Comparison of ENCODE assay signal across 12 cellular contexts in genomic region chr1:178870944-178871343, GRCh38. TPM values are rescaled to one million over a fixed set of nuclear protein-coding genes. Genes with fewer than 3 reads are reported as not detected.
DNase-seq lines count a peak whose midpoint lies in the region; ATAC-seq and TF ChIP-seq lines count a peak whose summit lies in the region.
"Had no signal": no experiment of that assay in that cellular context is flagged by ENCODE, and none has a peak within 500 bp of the region (broad histone marks: within the 10 kb centered on the region; RNA-seq: fewer than 3 reads in every experiment).

Gene ANGPTL1, minus strand, starts transcription at chr1:178871077. Its CDS starts 5,301 bp downstream, at chr1:178865776.

- H3K27me3 Mint-ChIP-seq in nephron (ENCODE audit: low read depth): no peaks in the 10 kb centered on the region
- no peaks in the 10 kb centered on the region for H3K27me3 Mint-ChIP-seq in natural killer cell treated with Interleukin-12 subunit alpha and Interleukin-12 subunit beta and Interleukin-15 and Interleukin-18, amount 100 ng/mL, for 72 hours
- H3K27me3 Mint-ChIP-seq: activated naive CD8-positive, alpha-beta T cell treated with anti-CD3 and anti-CD28 coated beads, Interleukin-2, amount 10 ng/mL, durations not matched to agents 7 days and 5 days; stimulated activated naive CD8-positive, alpha-beta T cell treated with anti-CD3 and anti-CD28 coated beads, Interleukin-15, amount 100 ng/mL, for 72 hours had no signal

- H3K27ac Mint-ChIP-seq in nephron: peak within 1 kb of the TSS; percentile 86 to 91 (median 91)
- no peak within 1 kb of the TSS for H3K27ac Mint-ChIP-seq in natural killer cell treated with Interleukin-12 subunit alpha and Interleukin-12 subunit beta and Interleukin-15 and Interleukin-18, amount 100 ng/mL, for 72 hours
- H3K27ac Mint-ChIP-seq: activated naive CD8-positive, alpha-beta T cell treated with anti-CD3 and anti-CD28 coated beads, Interleukin-2, amount 10 ng/mL, durations not matched to agents 7 days and 5 days had no signal

- H3K4me1 Mint-ChIP-seq in nephron: peaks cover 41% of the 10 kb centered on the region
- peaks cover 5 to 6% of the 10 kb centered on the region in 2 donors for H3K4me1 Mint-ChIP-seq in natural killer cell treated with Interleukin-12 subunit alpha and Interleukin-12 subunit beta and Interleukin-15 and Interleukin-18, amount 100 ng/mL, for 72 hours (ENCODE audit: low read depth in 2 of 2)

- no peak within 1 kb of the TSS for H3K4me3 ChIP-seq in fibroblast of the aortic adventitia (ENCODE audit: low read depth, low read length)

- ATAC-seq in HG03196 (IDR thresholded peaks at IDR 0.05; ENCODE audit: unreplicated experiment): no peak
- no peak for ATAC-seq in natural killer cell treated with Interleukin-12 subunit alpha and Interleukin-12 subunit beta and Interleukin-15 and Interleukin-18, amount 100 ng/mL, for 72 hours
- ATAC-seq: stimulated activated naive CD8-positive, alpha-beta T cell treated with anti-CD3 and anti-CD28 coated beads, Interleukin-15, amount 100 ng/mL, for 72 hours had no signal

- peak within 1 kb of the TSS; percentile 78 to 86 (median 81) for H3K4me3 Mint-ChIP-seq in nephron
- no peak within 1 kb of the TSS for H3K4me3 Mint-ChIP-seq in natural killer cell treated with Interleukin-12 subunit alpha and Interleukin-12 subunit beta and Interleukin-15 and Interleukin-18, amount 100 ng/mL, for 72 hours
- H3K4me3 Mint-ChIP-seq: activated naive CD8-positive, alpha-beta T cell treated with anti-CD3 and anti-CD28 coated beads, Interleukin-2, amount 10 ng/mL, durations not matched to agents 7 days and 5 days; stimulated activated naive CD8-positive, alpha-beta T cell treated with anti-CD3 and anti-CD28 coated beads, Interleukin-15, amount 100 ng/mL, for 72 hours had no signal

- peak; percentile 66 for DNase-seq in SK-MEL-5 (ENCODE audit: low read depth, low spot score)
- DNase-seq in fibroblast of the aortic adventitia (ENCODE audit: low read depth): peak; percentile 42
- no peak for DNase-seq in ureter (ENCODE audit: low spot score)
- no peak for DNase-seq in stimulated activated CD4-positive, alpha-beta T cell treated with anti-CD3 and anti-CD28 coated beads, Interleukin-2, amount 100 ng/mL, for 24 hours
- no peak for DNase-seq in HuH-7.5 (ENCODE audit: low spot score)
- no peak for DNase-seq in natural killer cell treated with Interleukin-12 subunit alpha and Interleukin-12 subunit beta and Interleukin-15 and Interleukin-18, amount 100 ng/mL, for 72 hours (ENCODE audit: low spot score)
- DNase-seq: activated naive CD8-positive, alpha-beta T cell treated with anti-CD3 and anti-CD28 coated beads, Interleukin-2, amount 10 ng/mL, durations not matched to agents 7 days and 5 days; midbrain; stimulated activated naive CD8-positive, alpha-beta T cell treated with anti-CD3 and anti-CD28 coated beads, Interleukin-15, amount 100 ng/mL, for 72 hours; T1000 had no signal

- peaks cover 12% of the 10 kb centered on the region for H3K36me3 Mint-ChIP-seq in nephron (ENCODE audit: low read depth)
- no peaks in the 10 kb centered on the region for H3K36me3 Mint-ChIP-seq in natural killer cell treated with Interleukin-12 subunit alpha and Interleukin-12 subunit beta and Interleukin-15 and Interleukin-18, amount 100 ng/mL, for 72 hours

- TF ChIP-seq CTCF in fibroblast of the aortic adventitia (IDR thresholded peaks at IDR 0.05; ENCODE audit: insufficient read depth, low read length) (peak; percentile 6), nephron (IDR thresholded peaks at IDR 0.05; ENCODE audit: unreplicated experiment in 3 of 3) (no peak)

- H3K9me3 Mint-ChIP-seq in nephron: no peaks in the 10 kb centered on the region
- no peaks in the 10 kb centered on the region for H3K9me3 Mint-ChIP-seq in natural killer cell treated with Interleukin-12 subunit alpha and Interleukin-12 subunit beta and Interleukin-15 and Interleukin-18, amount 100 ng/mL, for 72 hours
- H3K9me3 Mint-ChIP-seq: activated naive CD8-positive, alpha-beta T cell treated with anti-CD3 and anti-CD28 coated beads, Interleukin-2, amount 10 ng/mL, durations not matched to agents 7 days and 5 days; stimulated activated naive CD8-positive, alpha-beta T cell treated with anti-CD3 and anti-CD28 coated beads, Interleukin-15, amount 100 ng/mL, for 72 hours had no signal

- in situ Hi-C loops in SK-MEL-5 (cut with HindIII; ENCODE audit: low pct_unique_long_range_greater_than_20kb, low sequenced_read_pairs): no loop called here

RNA-seq across cellular contexts. Expression of gene ANGPTL1, which starts in this region (rescaled TPM):
- 1.8 and 2.2 TPM in 2 replicates for total RNA-seq in SK-MEL-5 (2014; rRNA removed; shearing (Covaris generic))
- 0.31 and 0.95 TPM in 2 replicates for polyA plus RNA-seq in SK-MEL-5 (2015; cell fraction: cytosol; rRNA removed)
- 0.58 and 0.92 TPM in 2 replicates for polyA plus RNA-seq in SK-MEL-5 (2015; cell fraction: nucleus; rRNA removed)
- total RNA-seq in fibroblast of the aortic adventitia (ENCODE audit: low replicate concordance) (6.0 and 6.6 TPM in 2 replicates), ureter (26.3 TPM)
- total RNA-seq in natural killer cell treated with Interleukin-12 subunit alpha and Interleukin-12 subunit beta and Interleukin-15 and Interleukin-18, amount 100 ng/mL, for 72 hours: not detected
- total RNA-seq: activated naive CD8-positive, alpha-beta T cell treated with anti-CD3 and anti-CD28 coated beads, Interleukin-2, amount 10 ng/mL, durations not matched to agents 7 days and 5 days had no signal

Comparison
In these comparisons a context has a peak if more than half of its experiments do, and no peak if none do; other contexts are left out.
1. DNase-seq: peak in SK-MEL-5 (single experiment) and fibroblast of the aortic adventitia (single experiment); none in ureter (single experiment), stimulated activated CD4-positive, alpha-beta T cell treated with anti-CD3 and anti-CD28 coated beads, Interleukin-2, amount 100 ng/mL, for 24 hours (0 of 2), HuH-7.5 (single experiment) and natural killer cell treated with Interleukin-12 subunit alpha and Interleukin-12 subunit beta and Interleukin-15 and Interleukin-18, amount 100 ng/mL, for 72 hours (single experiment).
2. H3K27ac Mint-ChIP-seq: peak in nephron (3 of 3); none in natural killer cell treated with Interleukin-12 subunit alpha and Interleukin-12 subunit beta and Interleukin-15 and Interleukin-18, amount 100 ng/mL, for 72 hours (0 of 2).